In the genomic region with DNA sequence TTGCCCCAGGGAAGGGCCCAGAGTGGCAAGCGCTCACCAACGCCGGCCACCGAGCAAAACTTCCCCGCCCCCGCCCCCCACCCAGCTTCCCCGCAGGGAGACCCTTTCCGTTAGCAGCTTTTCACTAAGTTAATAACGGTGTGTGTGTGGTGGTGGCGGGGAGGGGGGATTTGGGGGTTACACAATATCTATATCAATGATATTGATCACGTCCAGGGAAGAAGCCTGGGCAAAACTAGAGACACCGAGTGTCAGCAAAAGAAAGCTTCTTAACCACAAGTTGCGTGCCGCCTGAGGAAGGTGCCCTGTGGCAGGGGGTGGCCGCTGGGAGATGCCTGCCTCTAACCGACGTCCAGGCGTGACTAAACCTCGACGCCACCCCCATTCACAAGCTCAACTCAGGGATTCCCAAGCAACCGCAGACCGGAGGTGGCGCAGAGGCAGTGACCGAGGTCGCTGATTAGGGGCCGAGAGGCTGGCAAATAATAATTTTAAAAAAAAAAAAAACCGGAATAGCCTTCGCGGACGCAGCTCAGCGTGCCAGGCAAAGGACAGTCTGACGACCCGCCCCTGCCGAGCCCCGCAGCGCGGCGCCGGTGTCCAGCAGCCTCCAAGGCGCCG, we compare ENCODE assay signal across 1 cellular context.
A peak's percentile ranks its signal among the peaks of the same experiment; 100 is the strongest.
TF ChIP-seq lines count a peak whose summit lies in the region.

No MANE protein-coding gene starts in this region.

TF ChIP-seq in H1, 55 proteins besides CTCF, POLR2A, EP300 and RAD21:
- TF ChIP-seq E2F6 (IDR thresholded peaks at IDR 0.05), result peak; percentile 45; the same call in 1 of the 2 replicates
- 0 out of 4 replicates have a peak, but pooled peaks of 1 of the 2 experiments have one; percentile 52 for TF ChIP-seq HDAC2 (IDR thresholded peaks at IDR 0.05; ENCODE audit: borderline replicate concordance in 1 of 2, low read depth in 2 of 2, low read length in 2 of 2)
- TF ChIP-seq RNF2 (IDR thresholded peaks at IDR 0.05; ENCODE audit: borderline replicate concordance, low read depth, low read length, missing control alignments, poor library complexity, severe bottlenecking), result peak; percentile 55
- TF ChIP-seq ASH2L (IDR thresholded peaks at IDR 0.05; ENCODE audit: low read length), result peak; percentile 38
- TF ChIP-seq EGR1 (IDR thresholded peaks at IDR 0.05; ENCODE audit: borderline replicate concordance, low read depth, low read length), result no peak
- TF ChIP-seq NRF1 (IDR thresholded peaks at IDR 0.05; ENCODE audit: low read depth, low read length), result no peak
- peak; percentile 52 for TF ChIP-seq KDM4A (IDR thresholded peaks at IDR 0.05; ENCODE audit: low read depth, low read length, severe bottlenecking)
- TF ChIP-seq GABPA (IDR thresholded peaks at IDR 0.05; ENCODE audit: borderline replicate concordance, insufficient read depth, low read length), result no peak
- no peak for TF ChIP-seq CTBP2 (IDR thresholded peaks at IDR 0.05; ENCODE audit: borderline replicate concordance, insufficient read depth, insufficient read length, low read length)
- peak; percentile 24 for TF ChIP-seq EZH2 (IDR thresholded peaks at IDR 0.05; ENCODE audit: low read depth, low read length, severe bottlenecking)
